Comparison of ENCODE assay signal across 30 cellular contexts in genomic region chr6:33516726-33517125, GRCh38.
"Had no signal": no experiment of that assay in that cellular context is flagged by ENCODE, and none has a peak within 500 bp of the region (broad histone marks: within the 10 kb centered on the region; RNA-seq: fewer than 3 reads in every experiment).

No MANE protein-coding gene starts in this region.

- H3K27ac Mint-ChIP-seq: immature natural killer cell; nephron; stimulated activated memory B cell treated with anti-CD40 and anti-IgM and Interleukin-4, amounts not matched to agents 10 μg/mL and 1 μg/mL and 100 μg/mL, for 72 hours; stimulated activated naive CD8-positive, alpha-beta T cell treated with anti-CD3 and anti-CD28 coated beads, Interleukin-15, amount 100 ng/mL, for 72 hours had no signal

- H3K4me1 ChIP-seq: left lung, lower lobe of right lung, pancreas, prostate gland, sigmoid colon, thyroid gland, transverse colon, upper lobe of left lung, vagina had no signal

- H3K36me3 Mint-ChIP-seq: immature natural killer cell; naive thymus-derived CD8-positive, alpha-beta T cell; stimulated activated memory B cell treated with anti-CD40 and anti-IgM and Interleukin-4, amounts not matched to agents 10 μg/mL and 1 μg/mL and 100 μg/mL, for 72 hours had no signal

- H3K36me3 ChIP-seq: left lung, lower lobe of right lung, pancreas, prostate gland, sigmoid colon, spleen, thyroid gland, transverse colon, upper lobe of left lung, vagina had no signal

- H3K9me3 Mint-ChIP-seq: immature natural killer cell; naive thymus-derived CD8-positive, alpha-beta T cell; nephron; stimulated activated memory B cell treated with anti-CD40 and anti-IgM and Interleukin-4, amounts not matched to agents 10 μg/mL and 1 μg/mL and 100 μg/mL, for 72 hours; stimulated activated naive CD8-positive, alpha-beta T cell treated with anti-CD3 and anti-CD28 coated beads, Interleukin-15, amount 100 ng/mL, for 72 hours had no signal

- H3K27me3 ChIP-seq: pancreas, sigmoid colon, testis, thyroid gland, transverse colon, upper lobe of left lung, vagina had no signal

- H3K27ac ChIP-seq: left lung, lower lobe of right lung, pancreas, prostate gland, sigmoid colon, spleen, testis, thyroid gland, transverse colon, upper lobe of left lung, vagina had no signal

- H3K4me1 Mint-ChIP-seq: immature natural killer cell; nephron; stimulated activated memory B cell treated with anti-CD40 and anti-IgM and Interleukin-4, amounts not matched to agents 10 μg/mL and 1 μg/mL and 100 μg/mL, for 72 hours had no signal

- FAIRE-seq: islet of Langerhans, kidney, pancreas, small intestine had no signal

- H3K4me3 Mint-ChIP-seq: immature natural killer cell; naive thymus-derived CD8-positive, alpha-beta T cell; nephron; stimulated activated memory B cell treated with anti-CD40 and anti-IgM and Interleukin-4, amounts not matched to agents 10 μg/mL and 1 μg/mL and 100 μg/mL, for 72 hours; stimulated activated naive CD8-positive, alpha-beta T cell treated with anti-CD3 and anti-CD28 coated beads, Interleukin-15, amount 100 ng/mL, for 72 hours had no signal

- ATAC-seq: left colon; left lung; lower lobe of right lung; naive thymus-derived CD8-positive, alpha-beta T cell; pancreas; right cardiac atrium; stimulated activated memory B cell treated with anti-CD40 and anti-IgM and Interleukin-4, amounts not matched to agents 10 μg/mL and 1 μg/mL and 100 μg/mL, for 72 hours; stimulated activated naive CD8-positive, alpha-beta T cell treated with anti-CD3 and anti-CD28 coated beads, Interleukin-15, amount 100 ng/mL, for 72 hours had no signal

- H3K9me3 ChIP-seq: left lung, lower lobe of right lung, pancreas, prostate gland, sigmoid colon, testis, thyroid gland, transverse colon, upper lobe of left lung, vagina had no signal

- H3K4me3 ChIP-seq: left lung, lower lobe of right lung, pancreas, prostate gland, sigmoid colon, spleen, testis, thyroid gland, transverse colon, upper lobe of left lung, vagina had no signal

- DNase-seq: hypothalamus; immature natural killer cell; kidney; left colon; left lung; lower lobe of right lung; mammary epithelial cell; mesenchymal stem cell; naive thymus-derived CD8-positive, alpha-beta T cell; nucleus accumbens; pancreas; posterior cingulate gyrus; retina; right cardiac atrium; sigmoid colon; small intestine; spleen; stimulated activated CD4-positive, alpha-beta T cell treated with anti-CD3 and anti-CD28 coated beads, Interleukin-4, amount 100 ng/mL, for 24 hours; stimulated activated naive CD4-positive, alpha-beta T cell treated with Interleukin-2 at 50 U/mL for 16 hours; stimulated activated naive CD8-positive, alpha-beta T cell treated with anti-CD3 and anti-CD28 coated beads, Interleukin-15, amount 100 ng/mL, for 72 hours; substantia nigra; testis; thyroid gland; transverse colon; upper lobe of left lung had no signal
